9 cellular contexts compared by ENCODE assay signal in genomic region chr19:49017041-49017665, GRCh38. TPM values are rescaled to one million over a fixed set of nuclear protein-coding genes. Genes with fewer than 3 reads are reported as not detected.
DNase-seq lines count a peak whose midpoint lies in the region; ATAC-seq and TF ChIP-seq lines count a peak whose summit lies in the region.
"Had no signal": no experiment of that assay in that cellular context is flagged by ENCODE, and none has a peak within 500 bp of the region (broad histone marks: within the 10 kb centered on the region; RNA-seq: fewer than 3 reads in every experiment).

Gene LHB, minus strand, starts transcription at chr19:49017091. Its CDS starts 10 bp downstream, at chr19:49017081.

- H3K9me3 ChIP-seq in mesodermal cell (ENCODE audit: control insufficient read depth, low read length), result no peaks in the 10 kb centered on the region
- H3K9me3 ChIP-seq in aorta (ENCODE audit: control insufficient read depth, low read length), result no peaks in the 10 kb centered on the region

- H3K4me3 ChIP-seq in brain microvascular endothelial cell (ENCODE audit: low read depth, low read length) (peak within 1 kb of the TSS; percentile 47), mesodermal cell (ENCODE audit: extremely low read depth, insufficient read depth, low read length, poor library complexity, severe bottlenecking) (peak within 1 kb of the TSS; percentile 26), aorta (ENCODE audit: low read length in 2 of 2) (peak within 1 kb of the TSS; percentile 5 to 28)

- WGBS in mesodermal cell (ENCODE audit: insufficient coverage in 2 of 2), 2 experiments, result 73 to 78% methylated on average over 12 of the region's 17 CpGs
- WGBS in aorta, 2 donors, result 73 to 76% methylated on average over 17 of the region's 17 CpGs

- H3K4me1 Mint-ChIP-seq in stimulated activated naive CD8-positive, alpha-beta T cell treated with anti-CD3 and anti-CD28 coated beads, Interleukin-15, amount 100 ng/mL, for 72 hours, result peaks cover 33% of the 10 kb centered on the region

- peak within 1 kb of the TSS in 1 of 2 donors; percentile 29 for H3K27ac Mint-ChIP-seq in stimulated activated naive CD8-positive, alpha-beta T cell treated with anti-CD3 and anti-CD28 coated beads, Interleukin-15, amount 100 ng/mL, for 72 hours

- peak; percentile 11 for TF ChIP-seq CTCF in brain microvascular endothelial cell (IDR thresholded peaks at IDR 0.05; ENCODE audit: low read depth, low read length, missing control alignments)

- no peaks in the 10 kb centered on the region for H3K9me3 Mint-ChIP-seq in stimulated activated naive CD8-positive, alpha-beta T cell treated with anti-CD3 and anti-CD28 coated beads, Interleukin-15, amount 100 ng/mL, for 72 hours

- H3K27me3 Mint-ChIP-seq in stimulated activated naive CD8-positive, alpha-beta T cell treated with anti-CD3 and anti-CD28 coated beads, Interleukin-15, amount 100 ng/mL, for 72 hours, result peaks cover 19% of the 10 kb centered on the region

- in situ Hi-C loops in brain microvascular endothelial cell (cut with HindIII; ENCODE audit: low pct_ligation_motif_present, low sequenced_read_pairs), result no loop called here

- DNase-seq in stimulated activated naive CD8-positive, alpha-beta T cell treated with anti-CD3 and anti-CD28 coated beads, Interleukin-15, amount 100 ng/mL, for 72 hours, result no peak
- DNase-seq in stimulated activated naive CD8-positive, alpha-beta T cell treated with anti-CD3 and anti-CD28 coated beads, Interleukin-15, Interleukin-2, amounts not matched to agents 100 U/mL and 50 U/mL, for 24 hours, result no peak
- DNase-seq in brain microvascular endothelial cell (no peak), aorta (no peak), NCI-H82 (lab: John Stamatoyannopoulos, UW) (no peak), NCI-H187 (lab: John Stamatoyannopoulos, UW) (no peak)

- peak within 1 kb of the TSS; percentile 79 to 84 for H3K4me3 Mint-ChIP-seq in stimulated activated naive CD8-positive, alpha-beta T cell treated with anti-CD3 and anti-CD28 coated beads, Interleukin-15, amount 100 ng/mL, for 72 hours

- H3K27ac ChIP-seq in brain microvascular endothelial cell (no peak within 1 kb of the TSS), mesodermal cell (ENCODE audit: low read depth, low read length, severe bottlenecking) (no peak within 1 kb of the TSS), aorta (ENCODE audit: low read depth in 1 of 2, low read length in 2 of 2) (no peak within 1 kb of the TSS)

- intact Hi-C loops in aorta (cut with DNase I), result no loop called here

- ATAC-seq in stimulated activated naive CD8-positive, alpha-beta T cell treated with anti-CD3 and anti-CD28 coated beads, Interleukin-15, amount 100 ng/mL, for 72 hours, result no peak
- no peak for ATAC-seq in stimulated activated naive CD8-positive, alpha-beta T cell treated with anti-CD3 and anti-CD28 coated beads, Interleukin-15, Interleukin-2, amounts not matched to agents 100 U/mL and 50 U/mL, for 24 hours
- no peak for ATAC-seq in aorta (ENCODE audit: low FRiP score)
- ATAC-seq in GM18502 (IDR thresholded peaks at IDR 0.05; ENCODE audit: poor library complexity, unreplicated experiment), result no peak

- H3K36me3 ChIP-seq in brain microvascular endothelial cell (replicated peaks), result peaks cover 14% of the 10 kb centered on the region
- peaks cover 32% of the 10 kb centered on the region for H3K36me3 ChIP-seq in mesodermal cell (ENCODE audit: control insufficient read depth, insufficient read depth, low read length)
- H3K36me3 ChIP-seq in aorta (ENCODE audit: control insufficient read depth in 1 of 2, insufficient read depth in 2 of 2, low read length in 1 of 2), result no peaks in the 10 kb centered on the region

- H3K4me1 ChIP-seq in mesodermal cell (ENCODE audit: control insufficient read depth, insufficient read depth, low read length, poor library complexity, severe bottlenecking), result peaks cover 5% of the 10 kb centered on the region
- no peaks in the 10 kb centered on the region for H3K4me1 ChIP-seq in aorta (ENCODE audit: control insufficient read depth in 1 of 2, insufficient read depth in 2 of 2, low read length in 2 of 2)

- no peaks in the 10 kb centered on the region for H3K27me3 ChIP-seq in brain microvascular endothelial cell (replicated peaks)
- no peaks in the 10 kb centered on the region for H3K27me3 ChIP-seq in aorta (ENCODE audit: control insufficient read depth in 1 of 2, insufficient read depth in 2 of 2, low read length in 1 of 2)

RNA-seq across cellular contexts. Expression of gene LHB, which starts in this region (rescaled TPM):
- polyA plus RNA-seq in mesodermal cell (2013, experiment 1 of 2), result not detected
- polyA plus RNA-seq in mesodermal cell (2013, experiment 2 of 2), result not detected
- total RNA-seq in aorta, result under 1 TPM in 1 of 2 donors, not detected in 1; 0.84 TPM
- polyA plus RNA-seq in aorta, result 1 to 10 TPM; 1.8 to 2.2 TPM
- total RNA-seq: ureter had no signal
